ENCODE assay signal across 23 cellular contexts in the genomic region with DNA sequence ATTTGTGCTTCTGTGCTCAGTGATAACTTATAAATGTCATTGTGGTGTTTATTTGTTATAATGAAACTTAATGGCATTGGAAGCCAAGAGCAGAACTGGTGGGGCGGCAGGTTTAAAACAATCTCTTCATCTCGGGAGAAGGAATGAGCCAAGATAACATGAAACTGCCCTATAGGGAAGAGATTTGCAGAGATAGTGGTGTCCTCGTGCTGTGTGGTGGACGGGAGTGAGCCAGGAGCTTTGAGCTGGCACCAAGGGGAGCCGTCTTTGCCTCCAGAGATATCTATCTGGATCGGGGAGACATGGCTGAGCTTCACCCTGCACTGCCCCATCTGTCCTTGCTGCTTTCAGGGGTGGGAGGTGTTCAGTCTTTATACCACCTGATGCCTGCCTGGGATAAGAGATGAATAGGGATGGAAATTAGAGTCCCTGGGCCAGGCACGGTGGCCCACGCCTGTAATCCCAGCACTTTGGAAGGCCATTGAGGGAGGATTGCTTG.
"Had no signal": no experiment of that assay in that cellular context is flagged by ENCODE, and none has a peak within 500 bp of the region (broad histone marks: within the 10 kb centered on the region; RNA-seq: fewer than 3 reads in every experiment).

No MANE protein-coding gene starts in this region.

- H3K4me3 ChIP-seq: pancreas, psoas muscle, right atrium auricular region, smooth muscle cell, stomach, thyroid gland, upper lobe of left lung, vagina had no signal

- H3K9me3 ChIP-seq: pancreas, psoas muscle, right atrium auricular region, stomach, thyroid gland, upper lobe of left lung, vagina had no signal

- H3K27ac ChIP-seq: pancreas, psoas muscle, right atrium auricular region, stomach, thyroid gland, upper lobe of left lung, vagina had no signal

- H3K36me3 Mint-ChIP-seq: activated naive CD4-positive, alpha-beta T cell treated with anti-CD3 and anti-CD28 coated beads, Interleukin-2, amount 50 U/mL, for 72 hours; mesothelial cell of epicardium; naive B cell; stimulated activated naive B cell treated with anti-CD40 and anti-IgM and Interleukin-4, amounts not matched to agents 10 μg/mL and 1 μg/mL and 100 μg/mL, for 72 hours had no signal

- H3K4me3 Mint-ChIP-seq: activated B cell treated with CpG ODN at 0.5 μM for 24 hours; activated CD8-positive, alpha-beta T cell treated with anti-CD3 and anti-CD28 coated beads for 36 hours; central memory CD8-positive, alpha-beta T cell; mesothelial cell of epicardium; naive B cell; stimulated activated naive B cell treated with anti-CD40 and anti-IgM and Interleukin-4, amounts not matched to agents 10 μg/mL and 1 μg/mL and 100 μg/mL, for 72 hours; T-helper 17 cell had no signal

- H3K9me3 Mint-ChIP-seq: activated B cell treated with CpG ODN at 0.5 μM for 24 hours; activated CD8-positive, alpha-beta T cell treated with anti-CD3 and anti-CD28 coated beads for 36 hours; activated naive CD4-positive, alpha-beta T cell treated with anti-CD3 and anti-CD28 coated beads, Interleukin-2, amount 50 U/mL, for 72 hours; central memory CD8-positive, alpha-beta T cell; mesothelial cell of epicardium; stimulated activated naive B cell treated with anti-CD40 and anti-IgM and Interleukin-4, amounts not matched to agents 10 μg/mL and 1 μg/mL and 100 μg/mL, for 72 hours had no signal

- DNase-seq: activated B cell treated with CpG ODN at 0.5 μM for 24 hours; activated CD4-positive, alpha-beta T cell treated with anti-CD3 and anti-CD28 coated beads, Interleukin-2, amount 50 U/mL, for 1 hour; activated CD8-positive, alpha-beta T cell treated with anti-CD3 and anti-CD28 coated beads for 36 hours; activated naive CD4-positive, alpha-beta T cell; activated T-cell treated with anti-CD3 and anti-CD28 coated beads, Interleukin-2, amount 50 U/mL, for 48 hours; effector CD8-positive, alpha-beta T cell; glutamatergic neuron; naive B cell; psoas muscle; stimulated activated CD4-positive, alpha-beta T cell treated with anti-CD3 and anti-CD28 coated beads, Interleukin-15, amount 100 ng/mL, for 24 hours; stimulated activated CD4-positive, alpha-beta T cell treated with anti-CD3 and anti-CD28 coated beads, Interleukin-2, amount 100 ng/mL, for 24 hours; stimulated activated naive B cell treated with anti-CD40 and anti-IgM and Interleukin-4, amounts not matched to agents 10 μg/mL and 1 μg/mL and 100 μg/mL, for 72 hours; stomach; T-helper 17 cell; thyroid gland; upper lobe of left lung had no signal

- H3K4me1 ChIP-seq: psoas muscle, right atrium auricular region, thyroid gland had no signal

- H3K27ac Mint-ChIP-seq: activated B cell treated with CpG ODN at 0.5 μM for 24 hours; activated CD8-positive, alpha-beta T cell treated with anti-CD3 and anti-CD28 coated beads for 36 hours; activated naive CD4-positive, alpha-beta T cell treated with anti-CD3 and anti-CD28 coated beads, Interleukin-2, amount 50 U/mL, for 72 hours; mesothelial cell of epicardium; naive B cell; stimulated activated naive B cell treated with anti-CD40 and anti-IgM and Interleukin-4, amounts not matched to agents 10 μg/mL and 1 μg/mL and 100 μg/mL, for 72 hours; T-helper 17 cell had no signal

- H3K4me1 Mint-ChIP-seq: activated B cell treated with CpG ODN at 0.5 μM for 24 hours; central memory CD8-positive, alpha-beta T cell; naive B cell; stimulated activated naive B cell treated with anti-CD40 and anti-IgM and Interleukin-4, amounts not matched to agents 10 μg/mL and 1 μg/mL and 100 μg/mL, for 72 hours had no signal

- H3K36me3 ChIP-seq: pancreas, right atrium auricular region, stomach, thyroid gland, upper lobe of left lung, vagina had no signal

- H3K27me3 ChIP-seq: pancreas, right atrium auricular region, thyroid gland, upper lobe of left lung, vagina had no signal
